ENCODE assay signal across 8 cellular contexts in the genomic region with DNA sequence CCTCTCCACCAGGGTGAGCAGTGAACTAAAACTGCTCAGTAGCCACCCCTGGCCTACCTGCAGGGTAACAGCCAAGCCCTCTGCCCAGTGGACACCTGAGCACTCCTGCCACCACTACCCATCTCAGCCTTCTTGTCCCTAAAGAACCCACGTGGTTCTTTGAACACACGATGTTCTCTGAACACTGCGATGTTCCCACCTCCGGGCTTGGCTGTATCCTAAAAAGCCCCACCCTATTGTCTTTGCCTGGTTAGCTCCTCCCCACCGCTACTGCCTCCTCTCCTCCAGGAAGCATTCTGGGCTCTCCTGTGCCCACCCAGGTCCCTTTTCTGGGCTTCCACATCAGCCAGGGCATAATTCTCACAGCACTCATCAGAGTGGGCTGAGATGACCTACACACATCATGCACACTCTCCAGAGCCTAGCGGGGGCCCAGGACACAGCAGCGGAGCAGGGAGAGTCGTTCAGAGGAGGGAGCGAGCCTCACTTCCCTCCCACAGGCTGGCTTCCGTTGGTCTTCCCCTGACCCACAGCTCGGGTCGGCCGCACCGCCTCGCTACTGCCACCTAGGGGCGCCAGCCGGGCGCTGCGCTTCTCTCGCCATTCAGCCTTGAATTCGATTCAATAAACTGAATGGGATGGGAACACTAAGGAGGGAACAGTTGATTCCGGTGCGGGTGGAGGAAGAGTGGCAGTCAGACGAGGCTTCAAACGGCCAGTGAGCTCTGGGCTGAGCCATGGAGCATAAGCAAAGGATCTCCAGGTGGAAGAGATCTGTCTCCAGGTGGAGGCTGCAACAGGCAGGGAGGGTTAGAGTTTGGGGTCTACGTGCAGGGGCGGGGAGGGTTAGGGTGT. TPM values are rescaled to one million over a fixed set of nuclear protein-coding genes. Genes with fewer than 3 reads are reported as not detected.
DNase-seq lines count a peak whose midpoint lies in the region; ATAC-seq, FAIRE-seq and TF ChIP-seq lines count a peak whose summit lies in the region.

No MANE protein-coding gene starts in this region.

- H3K36me3 ChIP-seq in Panc1 (ENCODE audit: control insufficient read depth, insufficient read depth, low read length) = no peaks in the 10 kb centered on the region; the same call in none of the 2 replicates
- H3K36me3 ChIP-seq in fibroblast of lung (ENCODE audit: control insufficient read depth, insufficient read depth, low read length) = no peaks in the 10 kb centered on the region

- peak overlapping the region; percentile 39 to 92 (median 87) for H3K27ac Mint-ChIP-seq in naive B cell

- H3K9me3 ChIP-seq in Panc1 (ENCODE audit: control insufficient read depth, insufficient read depth, low read depth, low read length) = no peaks in the 10 kb centered on the region
- no peaks in the 10 kb centered on the region for H3K9me3 ChIP-seq in fibroblast of lung (ENCODE audit: control insufficient read depth, insufficient read depth, low read depth, low read length)

- POLR2A ChIA-PET in Panc1 (lab: Charles Lee) = no interaction called here

- no peaks in the 10 kb centered on the region for H3K27me3 Mint-ChIP-seq in naive B cell

- FAIRE-seq in HTR-8/SVneo (lab: Jason Lieb, UNC) = peak; percentile 94

- no peaks in the 10 kb centered on the region for H3K9me3 Mint-ChIP-seq in naive B cell

- H2AFZ ChIP-seq in fibroblast of lung (ENCODE audit: low read length) = no peak overlapping the region

- peak overlapping the region; percentile 89 for H3K4me2 ChIP-seq in fibroblast of lung (ENCODE audit: extremely low read depth, insufficient read depth, low read length)

- H3K9ac ChIP-seq in fibroblast of lung (ENCODE audit: insufficient read depth, low read length) = peak overlapping the region; percentile 20

- H4K20me1 ChIP-seq in fibroblast of lung (ENCODE audit: control insufficient read depth, extremely low read depth, insufficient read depth, low read length) = peaks cover 3% of the 10 kb centered on the region

- no peaks in the 10 kb centered on the region for H3K36me3 Mint-ChIP-seq in naive B cell

- peaks cover 47 to 68% (median 47%) of the 10 kb centered on the region in 3 donors for H3K4me1 Mint-ChIP-seq in naive B cell

- ATAC-seq in Panc1 = peak; percentile 72
- ATAC-seq in naive B cell (ENCODE audit: low read depth in 2 of 2) = peak; percentile 46 to 49
- no peak for ATAC-seq in HG03378 (IDR thresholded peaks at IDR 0.05; ENCODE audit: unreplicated experiment)

- intact Hi-C loops in Panc1 (cut with micrococcal nuclease; ENCODE audit: unreplicated experiment) = no loop called here

- CTCF ChIA-PET in Panc1 (lab: Charles Lee) = interaction anchor here (0.6 to 1.2 kb wide), 2 partner anchors 169 to 206 kb away, joined by 3 to 5 read pairs; no protein-coding TSS in a partner anchor

- peak overlapping the region; percentile 60 to 90 (median 86) for H3K4me3 Mint-ChIP-seq in naive B cell

- peak; percentile 97 for TF ChIP-seq CTCF in Panc1 (IDR thresholded peaks at IDR 0.05)
- peak; percentile 96 to 98 for TF ChIP-seq CTCF in fibroblast of lung (conservative IDR thresholded peaks at IDR 0.05 in 1 of 2, IDR thresholded peaks at IDR 0.05 in 1 of 2; ENCODE audit: low read depth in 1 of 2, low read length in 2 of 2)

- peaks cover 77% of the 10 kb centered on the region for H3K79me2 ChIP-seq in fibroblast of lung (ENCODE audit: control insufficient read depth, insufficient read depth, low read length)

- H3K27ac ChIP-seq in Panc1 (ENCODE audit: low read length) = peak overlapping the region; percentile 81
- peak overlapping the region; percentile 26 for H3K27ac ChIP-seq in fibroblast of lung (ENCODE audit: insufficient read depth, low read length)

- in situ Hi-C loops in Panc1 (cut with HindIII; ENCODE audit: low pct_unique_long_range_greater_than_20kb, low sequenced_read_pairs) = no loop called here

- no peaks in the 10 kb centered on the region for H3K27me3 ChIP-seq in Panc1 (ENCODE audit: control insufficient read depth, insufficient read depth, low read length)
- no peaks in the 10 kb centered on the region for H3K27me3 ChIP-seq in fibroblast of lung (ENCODE audit: control insufficient read depth, insufficient read depth, low read length)

- peaks cover 30% of the 10 kb centered on the region for H3K4me1 ChIP-seq in Panc1 (ENCODE audit: control insufficient read depth, insufficient read depth, low read length)
- H3K4me1 ChIP-seq in fibroblast of lung (ENCODE audit: control insufficient read depth, extremely low read depth, insufficient read depth, low read length) = peaks cover 14% of the 10 kb centered on the region

- H3K4me3 ChIP-seq in Panc1 (ENCODE audit: low read depth in 2 of 2, low read length in 2 of 2) (peak overlapping the region; percentile 16 to 35; a peak in 3 of 4 replicates), fibroblast of lung (replicated peaks in 1 of 4; ENCODE audit: control extremely low read depth in 1 of 4, insufficient read depth in 1 of 4, low read depth in 3 of 4, low read length in 4 of 4) (peak overlapping the region; percentile 5 to 54 (median 42))

- DNase-seq in GM04504 (ENCODE audit: low read depth) = peak; percentile 45
- peak; percentile 93 for DNase-seq in HTR-8/SVneo (ENCODE audit: insufficient read length, low spot score)
- DNase-seq in Panc1 (ENCODE audit: low read depth, low spot score) = peak; percentile 43
- peak; percentile 59 for DNase-seq in activated T-helper 1 cell treated with Interleukin-2 at 50 U/mL for 16 hours (ENCODE audit: low read depth)
- DNase-seq in fibroblast of lung (ENCODE audit: low read depth in 2 of 2) = peak; percentile 63 to 69
- peak; percentile 72 for DNase-seq in naive B cell
- DNase-seq in stimulated activated CD8-positive, alpha-beta memory T cell treated with anti-CD3 and anti-CD28 coated beads, Interleukin-7, amount 100 ng/mL, for 4 hours (ENCODE audit: low read depth in 2 of 2) = peak; percentile 41 to 56

- BruUV-seq in Panc1 (replicated peaks; lab: Mats Ljungman, UMichigan) = no TSS peak

RNA-seq across cellular contexts. Expression of gene ELAVL1, which starts 3.2 kb away (rescaled TPM):
- 123 TPM for total RNA-seq in Panc1 (2021; ENCODE audit: unreplicated experiment)
- polyA plus RNA-seq in Panc1 (2012; ENCODE audit: insufficient read length) = 86.6 TPM
- total RNA-seq in fibroblast of lung = 12.6 and 15.2 TPM in 2 replicates
- 61.6 and 87.7 TPM in 2 replicates for polyA plus RNA-seq in fibroblast of lung
- polyA plus RNA-seq in fibroblast of lung (2012) = 55.8 and 71.0 TPM in 2 replicates
- polyA minus RNA-seq in fibroblast of lung (ENCODE audit: low replicate concordance) = 72.7 and 75.5 TPM in 2 replicates
- 10 to 100 TPM; 49.9 to 74.3 (median 59.4) TPM for polyA plus RNA-seq in naive B cell (ENCODE audit: low read depth in 6 of 6)

RNA-seq across cellular contexts. Expression of gene CCL25, which starts 50.3 kb away (rescaled TPM):
- total RNA-seq in Panc1 (2021; ENCODE audit: unreplicated experiment) (not detected), fibroblast of lung (not detected in 2 replicates)
- not detected for polyA plus RNA-seq in Panc1 (2012; ENCODE audit: insufficient read length)
- polyA plus RNA-seq in fibroblast of lung (not detected in 2 replicates), naive B cell (ENCODE audit: low read depth in 6 of 6) (under 1 TPM in 1 of 6 donors, not detected in 5; 0.71 TPM)
- not detected in 2 replicates for polyA plus RNA-seq in fibroblast of lung (2012)
- not detected in 2 replicates for polyA minus RNA-seq in fibroblast of lung (ENCODE audit: low replicate concordance)

RNA-seq across cellular contexts. Expression of gene TIMM44, which starts 58.8 kb away (rescaled TPM):
- total RNA-seq in Panc1 (2021; ENCODE audit: unreplicated experiment) = 105 TPM
- polyA plus RNA-seq in Panc1 (2012; ENCODE audit: insufficient read length) = 123 TPM
- 53.9 and 56.1 TPM in 2 replicates for total RNA-seq in fibroblast of lung
- polyA plus RNA-seq in fibroblast of lung = 29.5 and 32.3 TPM in 2 replicates
- 36.8 and 41.2 TPM in 2 replicates for polyA plus RNA-seq in fibroblast of lung (2012)
- polyA minus RNA-seq in fibroblast of lung (ENCODE audit: low replicate concordance) = 9.6 and 21.4 TPM in 2 replicates
- 10 to 100 TPM in 4 of 6 donors, 1 to 10 TPM in 2; 7.8 to 21.0 (median 14.1) TPM for polyA plus RNA-seq in naive B cell (ENCODE audit: low read depth in 6 of 6)

Comparison
In these comparisons a context has a peak if more than half of its experiments do, and no peak if none do; other contexts are left out.
1. DNase-seq: peak in every context shown above with its lines; median percentile 93 in HTR-8/SVneo; 72 in naive B cell; 66 in fibroblast of lung; 59 in activated T-helper 1 cell treated with Interleukin-2 at 50 U/mL for 16 hours; 48 in stimulated activated CD8-positive, alpha-beta memory T cell treated with anti-CD3 and anti-CD28 coated beads, Interleukin-7, amount 100 ng/mL, for 4 hours; 45 in GM04504; 43 in Panc1.